Comparison of ENCODE assay signal across 31 cellular contexts in genomic region chr6:157385482-157385881, GRCh38. TPM values are rescaled to one million over a fixed set of nuclear protein-coding genes. Genes with fewer than 3 reads are reported as not detected.
A peak's percentile ranks its signal among the peaks of the same experiment; 100 is the strongest.
DNase-seq lines count a peak whose midpoint lies in the region; ATAC-seq and TF ChIP-seq lines count a peak whose summit lies in the region.
"Had no signal": no experiment of that assay in that cellular context is flagged by ENCODE, and none has a peak within 500 bp of the region (broad histone marks: within the 10 kb centered on the region; RNA-seq: fewer than 3 reads in every experiment).

No MANE protein-coding gene starts in this region.

- no peaks in the 10 kb centered on the region for H3K36me3 ChIP-seq in HEK293 (ENCODE audit: control insufficient read depth in 2 of 2, insufficient read depth in 1 of 2, low read length in 2 of 2)
- no peaks in the 10 kb centered on the region for H3K36me3 ChIP-seq in stomach
- H3K36me3 ChIP-seq: esophagus squamous epithelium, gastrocnemius medialis, thyroid gland had no signal

- peaks cover 6% of the 10 kb centered on the region for H3K9me3 Mint-ChIP-seq in activated naive CD4-positive, alpha-beta T cell treated with anti-CD3 and anti-CD28 coated beads for 36 hours
- H3K9me3 Mint-ChIP-seq in activated T-helper 1 cell treated with anti-CD3 and anti-CD28 coated beads, Interleukin-12 subunit alpha, Interleukin-12 subunit beta, Interleukin-2, Interleukin-4 antibody, amounts not matched to agents 30 ng/mL and 10 ng/mL and 1 ng/mL, durations not matched to agents 14 hours and 24 hours and 36 hours: peaks cover 16% of the 10 kb centered on the region
- peaks cover 7% of the 10 kb centered on the region for H3K9me3 Mint-ChIP-seq in stimulated activated effector memory CD8-positive, alpha-beta T cell treated with anti-CD3 and anti-CD28 coated beads, Interleukin-12 subunit alpha, Interleukin-12 subunit beta, amount 100 ng/mL, for 72 hours

- CTCF ChIA-PET in activated naive CD4-positive, alpha-beta T cell treated with anti-CD3 and anti-CD28 coated beads for 36 hours (lab: Charles Lee): no interaction called here
- CTCF ChIA-PET in HEK293 (lab: Yijun Ruan, JAX): interaction anchor here (0.8 to 1.1 kb wide), 4 partner anchors 49 to 281 kb away, joined by 3 to 6 read pairs (median 4); no protein-coding TSS in a partner anchor

- no peaks in the 10 kb centered on the region for H3K27me3 ChIP-seq in stomach
- H3K27me3 ChIP-seq: esophagus squamous epithelium, gastrocnemius medialis, thyroid gland had no signal

- POLR2A ChIA-PET in HEK293 (lab: Yijun Ruan, JAX): no interaction called here

- no peak for TF ChIP-seq EP300 in stomach (IDR thresholded peaks at IDR 0.05)

- TF ChIP-seq CTCF in HEK293 (tag by site-specific recombination; IDR thresholded peaks at IDR 0.05) (no peak), stomach (IDR thresholded peaks at IDR 0.05) (no peak)

- no peak for TF ChIP-seq POLR2A in stomach (IDR thresholded peaks at IDR 0.05)

- H3K4me1 Mint-ChIP-seq in activated naive CD4-positive, alpha-beta T cell treated with anti-CD3 and anti-CD28 coated beads for 36 hours (ENCODE audit: low read depth): peaks cover 24% of the 10 kb centered on the region
- H3K4me1 Mint-ChIP-seq in activated T-helper 1 cell treated with anti-CD3 and anti-CD28 coated beads, Interleukin-12 subunit alpha, Interleukin-12 subunit beta, Interleukin-2, Interleukin-4 antibody, amounts not matched to agents 30 ng/mL and 10 ng/mL and 1 ng/mL, durations not matched to agents 14 hours and 24 hours and 36 hours (ENCODE audit: low read depth): peaks cover 37% of the 10 kb centered on the region
- peaks cover 34% of the 10 kb centered on the region for H3K4me1 Mint-ChIP-seq in stimulated activated effector memory CD8-positive, alpha-beta T cell treated with anti-CD3 and anti-CD28 coated beads, Interleukin-12 subunit alpha, Interleukin-12 subunit beta, amount 100 ng/mL, for 72 hours

- H3K4me3 ChIP-seq in HEK293 (ENCODE audit: low read depth, low read length) (no peak overlapping the region), stomach (no peak overlapping the region)
- H3K4me3 ChIP-seq: BLaER1 treated with 17β-estradiol and CSF1 and Interleukin-3, amounts not matched to agents 10 nM and 100 nM; coronary artery; esophagus squamous epithelium; gastrocnemius medialis; smooth muscle cell; thyroid gland had no signal

- 43 to 61% (median 52%) methylated on average over 2 of the region's 2 CpGs for WGBS in stomach, 5 donors

- peak; percentile 24 for ATAC-seq in stimulated activated effector memory CD8-positive, alpha-beta T cell treated with anti-CD3 and anti-CD28 coated beads, Interleukin-12 subunit alpha, Interleukin-12 subunit beta, amount 100 ng/mL, for 72 hours
- ATAC-seq: gastrocnemius medialis, left lobe of liver, Right ventricle myocardium inferior had no signal

- no peak overlapping the region for H3K27ac ChIP-seq in HEK293 (ENCODE audit: extremely low read depth, low read depth, low read length)
- H3K27ac ChIP-seq in stomach: no peak overlapping the region
- H3K27ac ChIP-seq: BLaER1 treated with 17β-estradiol and CSF1 and Interleukin-3, amounts not matched to agents 10 nM and 100 nM; coronary artery; esophagus squamous epithelium; gastrocnemius medialis; thyroid gland had no signal

- peaks cover 7% of the 10 kb centered on the region; the same call in 1 of the 2 replicates for H3K4me1 ChIP-seq in HEK293 (ENCODE audit: control insufficient read depth, insufficient read depth, low read length)
- peaks cover 11 to 32% (median 17%) of the 10 kb centered on the region in 4 donors for H3K4me1 ChIP-seq in stomach

- no peak overlapping the region for H3K27ac Mint-ChIP-seq in activated naive CD4-positive, alpha-beta T cell treated with anti-CD3 and anti-CD28 coated beads for 36 hours
- H3K27ac Mint-ChIP-seq in activated T-helper 1 cell treated with anti-CD3 and anti-CD28 coated beads, Interleukin-12 subunit alpha, Interleukin-12 subunit beta, Interleukin-2, Interleukin-4 antibody, amounts not matched to agents 30 ng/mL and 10 ng/mL and 1 ng/mL, durations not matched to agents 14 hours and 24 hours and 36 hours: peak overlapping the region; percentile 40
- no peak overlapping the region for H3K27ac Mint-ChIP-seq in stimulated activated effector memory CD8-positive, alpha-beta T cell treated with anti-CD3 and anti-CD28 coated beads, Interleukin-12 subunit alpha, Interleukin-12 subunit beta, amount 100 ng/mL, for 72 hours
- H3K27ac Mint-ChIP-seq: immature natural killer cell had no signal

- intact Hi-C loops in activated naive CD4-positive, alpha-beta T cell treated with anti-CD3 and anti-CD28 coated beads for 36 hours (cut with micrococcal nuclease): loop anchor here (1.0 to 10.0 kb wide), 2 partner anchors 44 to 1479 kb away; no protein-coding TSS in a partner anchor
- intact Hi-C loops in activated T-helper 1 cell treated with anti-CD3 and anti-CD28 coated beads, Interleukin-12 subunit alpha, Interleukin-12 subunit beta, Interleukin-2, Interleukin-4 antibody, amounts not matched to agents 30 ng/mL and 10 ng/mL and 1 ng/mL, durations not matched to agents 14 hours and 24 hours and 36 hours (cut with micrococcal nuclease): loop anchor here (1.0 to 10.0 kb wide), 4 partner anchors 43 to 559 kb away; no protein-coding TSS in a partner anchor
- intact Hi-C loops in stomach (cut with DNase I; ENCODE audit: low total_unique reads): no loop called here

- peaks cover 12% of the 10 kb centered on the region for H3K27me3 Mint-ChIP-seq in activated naive CD4-positive, alpha-beta T cell treated with anti-CD3 and anti-CD28 coated beads for 36 hours (ENCODE audit: low read depth)
- H3K27me3 Mint-ChIP-seq in activated T-helper 1 cell treated with anti-CD3 and anti-CD28 coated beads, Interleukin-12 subunit alpha, Interleukin-12 subunit beta, Interleukin-2, Interleukin-4 antibody, amounts not matched to agents 30 ng/mL and 10 ng/mL and 1 ng/mL, durations not matched to agents 14 hours and 24 hours and 36 hours (ENCODE audit: insufficient read depth): no peaks in the 10 kb centered on the region

- no peak overlapping the region for H3K4me3 Mint-ChIP-seq in activated naive CD4-positive, alpha-beta T cell treated with anti-CD3 and anti-CD28 coated beads for 36 hours
- H3K4me3 Mint-ChIP-seq in activated T-helper 1 cell treated with anti-CD3 and anti-CD28 coated beads, Interleukin-12 subunit alpha, Interleukin-12 subunit beta, Interleukin-2, Interleukin-4 antibody, amounts not matched to agents 30 ng/mL and 10 ng/mL and 1 ng/mL, durations not matched to agents 14 hours and 24 hours and 36 hours: peak overlapping the region; percentile 65
- H3K4me3 Mint-ChIP-seq in stimulated activated effector memory CD8-positive, alpha-beta T cell treated with anti-CD3 and anti-CD28 coated beads, Interleukin-12 subunit alpha, Interleukin-12 subunit beta, amount 100 ng/mL, for 72 hours: no peak overlapping the region
- H3K4me3 Mint-ChIP-seq: immature natural killer cell had no signal

- H3K9me3 ChIP-seq in HEK293 (ENCODE audit: control insufficient read depth, insufficient read depth, low read depth, low read length): no peaks in the 10 kb centered on the region
- H3K9me3 ChIP-seq in stomach: peaks cover 0 to 6% (median 3%) of the 10 kb centered on the region in 4 donors
- H3K9me3 ChIP-seq: thyroid gland had no signal

- peak; percentile 47 for DNase-seq in activated naive CD4-positive, alpha-beta T cell treated with anti-CD3 and anti-CD28 coated beads for 36 hours
- DNase-seq in activated naive CD4-positive, alpha-beta T cell treated with Interleukin-2 at 50 U/mL for 16 hours: no peak
- no peak for DNase-seq in activated T-helper 1 cell treated with anti-CD3 and anti-CD28 coated beads, Interleukin-12 subunit alpha, Interleukin-12 subunit beta, Interleukin-2, Interleukin-4 antibody, amounts not matched to agents 30 ng/mL and 10 ng/mL and 1 ng/mL, durations not matched to agents 14 hours and 24 hours and 36 hours (ENCODE audit: low spot score)
- no peak for DNase-seq in stimulated activated effector memory CD8-positive, alpha-beta T cell treated with anti-CD3 and anti-CD28 coated beads, Interleukin-12 subunit alpha, Interleukin-12 subunit beta, amount 100 ng/mL, for 72 hours (ENCODE audit: low spot score in 2 of 2)
- no peak for DNase-seq in 8988T
- no peak for DNase-seq in stomach
- no peak for DNase-seq in medulla oblongata (ENCODE audit: extremely low spot score)
- DNase-seq: activated CD4-positive, CD25-positive, alpha-beta regulatory T cell; activated gamma-delta T cell; amniotic stem cell; EL; esophagus squamous epithelium; gastrocnemius medialis; hippocampal formation; immature natural killer cell; IMR-90; NCI-H1417; NCI-H2081 treated with DMSO at 0.1 percent for 48 hours; NCI-H345; NCI-H82; nucleus accumbens; stimulated activated CD4-positive, alpha-beta T cell treated with anti-CD3 and anti-CD28 coated beads, Interleukin-4, amount 100 ng/mL, for 24 hours; stimulated activated naive CD4-positive, alpha-beta T cell treated with Interleukin-2 at 50 U/mL for 16 hours; T1000; thyroid gland had no signal

- peaks cover 9% of the 10 kb centered on the region for H3K36me3 Mint-ChIP-seq in activated naive CD4-positive, alpha-beta T cell treated with anti-CD3 and anti-CD28 coated beads for 36 hours (ENCODE audit: low read depth)
- peaks cover 45% of the 10 kb centered on the region for H3K36me3 Mint-ChIP-seq in activated T-helper 1 cell treated with anti-CD3 and anti-CD28 coated beads, Interleukin-12 subunit alpha, Interleukin-12 subunit beta, Interleukin-2, Interleukin-4 antibody, amounts not matched to agents 30 ng/mL and 10 ng/mL and 1 ng/mL, durations not matched to agents 14 hours and 24 hours and 36 hours (ENCODE audit: low read depth)
- H3K36me3 Mint-ChIP-seq in stimulated activated effector memory CD8-positive, alpha-beta T cell treated with anti-CD3 and anti-CD28 coated beads, Interleukin-12 subunit alpha, Interleukin-12 subunit beta, amount 100 ng/mL, for 72 hours: peaks cover 4% of the 10 kb centered on the region

TF ChIP-seq in HEK293, 187 proteins besides CTCF, POLR2A, EP300 and RAD21 (continues in another document):
- TF ChIP-seq SCRT2 (tag by site-specific recombination; IDR thresholded peaks at IDR 0.05): peak; percentile 88
- TF ChIP-seq SP7 (tag by site-specific recombination; IDR thresholded peaks at IDR 0.05): 0 out of 2 replicates have a peak, but pooled peaks have one; percentile 16

RNA-seq across cellular contexts. Expression of gene ZDHHC14, which starts 4.5 kb away (rescaled TPM):
- 1 to 10 TPM; 1.1 to 1.2 TPM for total RNA-seq in activated naive CD4-positive, alpha-beta T cell treated with anti-CD3 and anti-CD28 coated beads for 36 hours
- total RNA-seq in activated T-helper 1 cell treated with anti-CD3 and anti-CD28 coated beads, Interleukin-12 subunit alpha, Interleukin-12 subunit beta, Interleukin-2, Interleukin-4 antibody, amounts not matched to agents 30 ng/mL and 10 ng/mL and 1 ng/mL, durations not matched to agents 14 hours and 24 hours and 36 hours: 14.4 and 17.9 TPM in 2 replicates
- 10 to 100 TPM in 4 of 5 donors, 1 to 10 TPM in 1; 4.3 to 25.7 (median 17.0) TPM for total RNA-seq in stomach
- 1 to 10 TPM; 3.4 to 4.3 (median 3.9) TPM for polyA plus RNA-seq in stomach
